In genomic region chr1:18803859-18804258, GRCh38 we compare ENCODE assay signal across 23 cellular contexts. TPM values are rescaled to one million over a fixed set of nuclear protein-coding genes. Genes with fewer than 3 reads are reported as not detected.
"Had no signal": no experiment of that assay in that cellular context is flagged by ENCODE, and none has a peak within 500 bp of the region (broad histone marks: within the 10 kb centered on the region; RNA-seq: fewer than 3 reads in every experiment).

No MANE protein-coding gene starts in this region.

- H3K9ac ChIP-seq: SK-N-SH had no signal

- H3K9me3 ChIP-seq: SK-N-SH had no signal

- H3K4me2 ChIP-seq: SK-N-SH had no signal

- DNase-seq: KBM-7, MV-4-11, NCI-H1048, NCI-H1105, NCI-H1417, NCI-H1436 treated with DMSO at 0.1 percent for 48 hours, NCI-H1930, NCI-H2081, NCI-H2171, NCI-H226, NCI-H446, NCI-H510A, NCI-H524 treated with DMSO at 0.1 percent for 48 hours, NCI-H69, NCI-H774, Right ventricle myocardium superior, RPMI8226, SIG-M5, SK-N-SH had no signal

RNA-seq across cellular contexts. Expression of gene TAS1R2, which starts 55.6 kb away (rescaled TPM):
- total RNA-seq: HT-29, LHCN-M2, MCF 10A, Right ventricle myocardium superior, SK-MEL-5 had no signal
- polyA plus RNA-seq: SK-N-SH had no signal
